Comparison of ENCODE assay signal across 8 cellular contexts in the genomic region with DNA sequence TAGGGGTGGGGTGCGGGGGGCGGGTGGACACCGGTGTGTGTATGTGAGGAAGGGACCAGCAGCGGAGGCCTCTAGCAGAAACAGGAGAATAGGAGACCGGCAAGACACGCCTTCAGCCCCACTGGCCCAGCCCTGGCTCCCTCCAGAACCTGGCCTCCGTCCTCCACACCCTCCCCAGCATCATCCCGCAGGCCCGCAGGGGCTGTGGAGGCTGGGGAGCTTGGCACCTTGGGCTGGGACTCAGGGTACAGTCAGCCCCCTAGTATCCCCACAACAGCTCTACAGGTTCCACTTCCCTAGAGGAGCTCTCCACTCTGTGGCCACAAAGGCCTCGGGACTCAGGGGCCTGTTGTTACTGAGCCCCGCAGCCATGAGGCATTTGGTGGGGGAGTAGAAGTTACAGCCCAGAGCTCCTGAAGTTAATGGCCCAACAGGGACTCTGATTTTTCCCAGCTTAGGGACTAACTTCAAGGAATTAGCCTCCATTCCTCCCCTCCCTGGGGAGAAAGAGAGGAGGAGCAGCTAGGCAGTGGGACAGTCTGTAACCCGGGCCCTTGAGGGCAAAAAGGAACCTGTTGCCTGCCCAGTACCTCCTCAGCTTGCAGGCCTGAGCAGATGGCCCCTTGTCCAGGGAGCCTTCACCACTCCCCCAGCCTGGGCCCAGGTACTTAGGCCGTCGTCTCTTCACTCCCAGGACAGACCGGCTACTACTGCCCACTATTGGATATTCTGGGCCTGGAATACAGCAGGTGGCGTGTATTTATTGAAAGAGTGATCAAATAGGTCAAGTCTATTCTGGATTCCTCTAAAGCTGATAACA. TPM values are rescaled to one million over a fixed set of nuclear protein-coding genes. Genes with fewer than 3 reads are reported as not detected.
DNase-seq lines count a peak whose midpoint lies in the region; ATAC-seq, FAIRE-seq and TF ChIP-seq lines count a peak whose summit lies in the region.

No MANE protein-coding gene starts in this region.

- H3K4me1 ChIP-seq in mucosa of descending colon (ENCODE audit: low read depth) (peaks cover 20% of the 10 kb centered on the region), urinary bladder (ENCODE audit: insufficient read depth) (peaks cover 1% of the 10 kb centered on the region)

- intact Hi-C loops in mucosa of descending colon (cut with DNase I, micrococcal nuclease): loop anchor here in 1 of 2 donors (5.0 kb wide), 1 partner anchor 99 kb away; the partner anchor contains the start of gene MAT2A

- ATAC-seq in mucosa of descending colon (peak; percentile 12), HG03442 (IDR thresholded peaks at IDR 0.05; ENCODE audit: unreplicated experiment) (no peak)

- H3K36me3 ChIP-seq in mucosa of descending colon (ENCODE audit: low read depth) (no peaks in the 10 kb centered on the region), urinary bladder (ENCODE audit: insufficient read depth) (no peaks in the 10 kb centered on the region)

- H3K27ac ChIP-seq in urinary bladder (ENCODE audit: low read depth): peak overlapping the region; percentile 94

- no peak for FAIRE-seq in D721Med (lab: Jason Lieb, UNC)

- TF ChIP-seq CTCF in GM12865 (IDR thresholded peaks at IDR 0.05; ENCODE audit: insufficient read depth, low read depth, low read length, missing control alignments) (no peak), mucosa of descending colon (IDR thresholded peaks at IDR 0.05) (no peak), D721Med (IDR thresholded peaks at IDR 0.05; ENCODE audit: insufficient read depth, missing control alignments) (no peak)

- WGBS in urinary bladder: 49% methylated on average over 16 of the region's 16 CpGs

- H3K4me3 ChIP-seq in GM12865 (ENCODE audit: low read depth, low read length): peak overlapping the region; percentile 47
- no peak overlapping the region for H3K4me3 ChIP-seq in mucosa of descending colon
- H3K4me3 ChIP-seq in urinary bladder (ENCODE audit: low read depth, low read length): no peak overlapping the region

- DNase-seq in GM12865 (ENCODE audit: low read depth) (no peak), NCI-H146 (lab: John Stamatoyannopoulos, UW) (peak; percentile 69), cerebellar cortex (ENCODE audit: low spot score) (peak; percentile 42), mucosa of descending colon (peak in 1 of 3 donors; percentile 65), RPMI8226 (no peak), D721Med (ENCODE audit: insufficient read length, low spot score) (no peak)

- H3K9me3 ChIP-seq in mucosa of descending colon: no peaks in the 10 kb centered on the region

RNA-seq across cellular contexts. Expression of gene SH2D6, which starts 20.0 kb away (rescaled TPM):
- total RNA-seq in mucosa of descending colon (10 to 100 TPM in 1 of 3 donors, 1 to 10 TPM in 2; 6.7 to 13.1 (median 8.6) TPM), urinary bladder (not detected)
- polyA plus RNA-seq in urinary bladder: 0.37 TPM

RNA-seq across cellular contexts. Expression of gene CAPG, which starts 28.3 kb away (rescaled TPM):
- total RNA-seq in mucosa of descending colon: 100 to 1,000 TPM in 1 of 3 donors, 10 to 100 TPM in 2; 46.3 to 103 (median 71.2) TPM
- total RNA-seq in urinary bladder: 89.3 TPM
- 76.0 TPM for polyA plus RNA-seq in urinary bladder

Comparison
In these comparisons a context has a peak if more than half of its experiments do, and no peak if none do; other contexts are left out.
1. DNase-seq: peak in NCI-H146 (single experiment) and cerebellar cortex (single experiment); none in GM12865 (single experiment), RPMI8226 (single experiment) and D721Med (single experiment).